In genomic region chr1:209884665-209885117, GRCh38 we compare ENCODE assay signal across 9 cellular contexts. TPM values are rescaled to one million over a fixed set of nuclear protein-coding genes. Genes with fewer than 3 reads are reported as not detected.
DNase-seq lines count a peak whose midpoint lies in the region; ATAC-seq, FAIRE-seq and TF ChIP-seq lines count a peak whose summit lies in the region.
"Had no signal": no experiment of that assay in that cellular context is flagged by ENCODE, and none has a peak within 500 bp of the region (broad histone marks: within the 10 kb centered on the region; RNA-seq: fewer than 3 reads in every experiment).

No MANE protein-coding gene starts in this region.

- no peak overlapping the region for H3K56ac ChIP-seq in H9 (ENCODE audit: insufficient read length, low read depth, low read length)

- H3K23me2 ChIP-seq in H9 (ENCODE audit: insufficient read length, low read depth, low read length, poor library complexity, severe bottlenecking), result no peaks in the 10 kb centered on the region

- H2BK15ac ChIP-seq in H9 (ENCODE audit: low read depth, low read length), result no peak overlapping the region

- no peaks in the 10 kb centered on the region for H3K9me3 Mint-ChIP-seq in H9

- H3K27me3 Mint-ChIP-seq in H9 (ENCODE audit: low read depth), result peaks cover 7% of the 10 kb centered on the region; the same call in 1 of the 2 replicates

- H2BK20ac ChIP-seq in H9 (ENCODE audit: low read depth, low read length, poor library complexity, severe bottlenecking), result no peak overlapping the region

- H2BK120ac ChIP-seq in H9 (ENCODE audit: low read depth, low read length, poor library complexity, severe bottlenecking), result no peak overlapping the region

- no peak overlapping the region for H3K27ac Mint-ChIP-seq in H9

- no peak overlapping the region for H3K4ac ChIP-seq in H9 (ENCODE audit: low read depth, low read length)

- H3K18ac ChIP-seq in H9 (ENCODE audit: insufficient read length, low read depth, low read length), result no peak overlapping the region

- TF ChIP-seq POLR2A in GM12892 (IDR thresholded peaks at IDR 0.05; ENCODE audit: low read depth, low read length), result no peak

- no peak overlapping the region for H3K9ac ChIP-seq in H9 (ENCODE audit: extremely low read depth, insufficient read length, low read length)

- H4K8ac ChIP-seq in H9 (replicated peaks; ENCODE audit: insufficient read length, low read depth, low read length), result no peak overlapping the region

- DNase-seq in DMS79 treated with DMSO at 0.1 percent for 48 hours (lab: John Stamatoyannopoulos, UW) (peak; percentile 24), HT-29 (ENCODE audit: low spot score) (peak; percentile 47), iris pigment epithelial cell (ENCODE audit: low read depth) (peak; percentile 100), GM12892 (ENCODE audit: insufficient read length) (no peak), H9 (no peak)
- DNase-seq in activated CD8-positive, alpha-beta memory T cell treated with anti-CD3 and anti-CD28 coated beads, Interleukin-2, amount 50 U/mL, for 48 hours, result peak; percentile 64
- DNase-seq in stimulated activated CD8-positive, alpha-beta memory T cell treated with anti-CD3 and anti-CD28 coated beads, Interleukin-4, amount 100 ng/mL, for 24 hours (ENCODE audit: low read depth), result peak; percentile 20

- WGBS in H9 (ENCODE audit: extremely low coverage, insufficient read length, low lambda C conversion rate), result no CpG with 5 or more reads among the region's 2 CpGs

- no peaks in the 10 kb centered on the region for H3K9me3 ChIP-seq in H9 (ENCODE audit: control insufficient read depth, low read depth, low read length)
- H3K9me3 ChIP-seq: ovary had no signal

- H2AFZ ChIP-seq in H9 (ENCODE audit: low read length), result no peak overlapping the region

- H3K79me1 ChIP-seq in H9 (ENCODE audit: insufficient read depth, low read depth, low read length, poor library complexity, severe bottlenecking), result no peaks in the 10 kb centered on the region

- H3K4me3 Mint-ChIP-seq in H9, result no peak overlapping the region

- no peak overlapping the region for H3K27ac ChIP-seq in H9 (ENCODE audit: insufficient read length, low read depth, low read length)
- H3K27ac ChIP-seq: ovary had no signal

- H3K23ac ChIP-seq in H9 (ENCODE audit: insufficient read length, low read depth, low read length), result no peak overlapping the region

- no peaks in the 10 kb centered on the region for H3K4me1 ChIP-seq in H9 (ENCODE audit: insufficient read depth, low read length)

- H3T11ph ChIP-seq in H9 (ENCODE audit: low read length), result no peak overlapping the region

- FAIRE-seq in GM12892 (lab: Jason Lieb, UNC), result no peak

- no peak overlapping the region for H3K14ac ChIP-seq in H9 (ENCODE audit: insufficient read depth, low read length)

- peaks cover 14 to 21% of the 10 kb centered on the region in 2 experiments for H3K4me1 Mint-ChIP-seq in H9

- no peak overlapping the region for H2AK5ac ChIP-seq in H9 (ENCODE audit: insufficient read length, low read length)

- H4K20me1 ChIP-seq in H9 (ENCODE audit: control insufficient read depth, insufficient read depth, insufficient read length), result no peaks in the 10 kb centered on the region

- no peak overlapping the region for H4K5ac ChIP-seq in H9 (ENCODE audit: insufficient read length, low read depth, low read length)

- H3K36me3 Mint-ChIP-seq in H9 (ENCODE audit: insufficient read depth in 1 of 3, low read depth in 3 of 3), result no peaks in the 10 kb centered on the region

- no peak overlapping the region for H4K91ac ChIP-seq in H9 (ENCODE audit: insufficient read length, low read depth, low read length)

- no peaks in the 10 kb centered on the region for H3K79me2 ChIP-seq in H9 (ENCODE audit: insufficient read depth, low read length)

- H2BK12ac ChIP-seq in H9 (ENCODE audit: insufficient read length, low read depth, low read length), result no peak overlapping the region

- peak; percentile 98 for ATAC-seq in GM21576 (IDR thresholded peaks at IDR 0.05; ENCODE audit: unreplicated experiment)

- H3K27me3 ChIP-seq in H9 (ENCODE audit: insufficient read depth, low read length), result no peaks in the 10 kb centered on the region
- H3K27me3 ChIP-seq: ovary had no signal

- no peak overlapping the region for H3K4me2 ChIP-seq in H9 (ENCODE audit: insufficient read depth, insufficient read length, low read length)

- TF ChIP-seq CTCF in H9 (conservative IDR thresholded peaks at IDR 0.05), result no peak

- no peak overlapping the region for H2BK5ac ChIP-seq in H9 (ENCODE audit: insufficient read length, low read length)

RNA-seq across cellular contexts. Expression of gene SYT14, which starts 53.3 kb away (rescaled TPM):
- not detected in 2 replicates for total RNA-seq in HT-29 (2014; rRNA removed; shearing (Covaris generic))
- polyA plus RNA-seq in GM12892 (2012; ENCODE audit: missing spikeins), result 0.02 TPM
- total RNA-seq in H9 (2021), result 8.8 and 10.3 TPM in 2 replicates

RNA-seq across cellular contexts. Expression of gene UTP25, which starts 56.9 kb away (rescaled TPM):
- 6.7 and 7.2 TPM in 2 replicates for total RNA-seq in HT-29 (2014; rRNA removed; shearing (Covaris generic))
- 4.0 TPM for polyA plus RNA-seq in GM12892 (2012; ENCODE audit: missing spikeins)
- total RNA-seq in H9 (2021), result 12.9 TPM in 2 replicates

Comparison
In these comparisons a context has a peak if more than half of its experiments do, and no peak if none do; other contexts are left out.
1. DNase-seq: peak in DMS79 treated with DMSO at 0.1 percent for 48 hours (single experiment), HT-29 (single experiment), activated CD8-positive, alpha-beta memory T cell treated with anti-CD3 and anti-CD28 coated beads, Interleukin-2, amount 50 U/mL, for 48 hours (single experiment), iris pigment epithelial cell (single experiment) and stimulated activated CD8-positive, alpha-beta memory T cell treated with anti-CD3 and anti-CD28 coated beads, Interleukin-4, amount 100 ng/mL, for 24 hours (single experiment); none in GM12892 (single experiment) and H9 (single experiment).